In genomic region chr5:137498736-137499505, GRCh38 we compare ENCODE assay signal across 1 cellular context.
A peak's percentile ranks its signal among the peaks of the same experiment; 100 is the strongest.
TF ChIP-seq lines count a peak whose summit lies in the region.

SPOCK1 (minus strand) TSS chr5:137499326.

TF ChIP-seq in HEK293, 187 proteins besides CTCF, POLR2A, EP300 and RAD21 (continued from another document):
- peak; percentile 23 for TF ChIP-seq ZNF654 (tag by site-specific recombination; IDR thresholded peaks at IDR 0.05; ENCODE audit: low read depth)
